10 cellular contexts compared by ENCODE assay signal in genomic region chr19:29873801-29874575, GRCh38.
A peak's percentile ranks its signal among the peaks of the same experiment; 100 is the strongest.
DNase-seq lines count a peak whose midpoint lies in the region; ATAC-seq and TF ChIP-seq lines count a peak whose summit lies in the region.
"Had no signal": no experiment of that assay in that cellular context is flagged by ENCODE, and none has a peak within 500 bp of the region (broad histone marks: within the 10 kb centered on the region; RNA-seq: fewer than 3 reads in every experiment).

No MANE protein-coding gene starts in this region.

- H3K27me3 ChIP-seq in WERI-Rb-1 (ENCODE audit: insufficient read depth, low read depth, severe bottlenecking): no peaks in the 10 kb centered on the region

- CTCF ChIA-PET in AG04449 (lab: Yijun Ruan, JAX): interaction anchor here (0.7 to 5.4 kb wide), 26 partner anchors 11 to 272 kb away, joined by 3 to 82 read pairs (median 4); no protein-coding TSS in a partner anchor

- intact Hi-C loops in left colon (cut with DNase I, micrococcal nuclease): loop anchor here (10.0 kb wide), 1 partner anchor 109 kb away; no protein-coding TSS in a partner anchor

- DNase-seq in AG04449 (ENCODE audit: low read depth, low spot score): no peak
- DNase-seq in GM12865 (ENCODE audit: low read depth): no peak
- DNase-seq in WERI-Rb-1: no peak
- DNase-seq in foreskin fibroblast: no peak
- no peak for DNase-seq in left colon
- DNase-seq in A172 (ENCODE audit: low spot score): no peak
- no peak for DNase-seq in hepatic stellate cell (ENCODE audit: low spot score)
- DNase-seq: foreskin melanocyte, GOT3 had no signal

- POLR2A ChIA-PET in AG04449 (lab: Yijun Ruan, JAX): no interaction called here

- H3K36me3 ChIP-seq in WERI-Rb-1 (no peaks in the 10 kb centered on the region), mesodermal cell (ENCODE audit: control insufficient read depth, insufficient read depth, low read length) (no peaks in the 10 kb centered on the region)

- H3K4me1 ChIP-seq in mesodermal cell (ENCODE audit: control insufficient read depth, insufficient read depth, low read length, poor library complexity, severe bottlenecking): peaks cover 10% of the 10 kb centered on the region

- ATAC-seq in left colon: no peak

- H3K4me3 ChIP-seq in AG04449 (ENCODE audit: low read depth, low read length) (peak overlapping the region; percentile 18), GM12865 (ENCODE audit: low read depth, low read length) (peak overlapping the region; percentile 21), WERI-Rb-1 (ENCODE audit: low read depth, low read length) (peak overlapping the region; percentile 80), mesodermal cell (ENCODE audit: extremely low read depth, insufficient read depth, low read length, poor library complexity, severe bottlenecking) (peak overlapping the region; percentile 39), foreskin fibroblast (ENCODE audit: low read depth in 1 of 2, low read length in 2 of 2) (no peak overlapping the region)

- H3K27ac ChIP-seq in WERI-Rb-1 (no peak overlapping the region), mesodermal cell (ENCODE audit: low read depth, low read length, severe bottlenecking) (no peak overlapping the region)

- TF ChIP-seq CTCF in AG04449 (IDR thresholded peaks at IDR 0.05; ENCODE audit: insufficient read depth, low read length, missing control alignments): no peak
- TF ChIP-seq CTCF in GM12865 (IDR thresholded peaks at IDR 0.05; ENCODE audit: insufficient read depth, low read depth, low read length, missing control alignments): no peak
- no peak for TF ChIP-seq CTCF in WERI-Rb-1 (IDR thresholded peaks at IDR 0.05; ENCODE audit: low read depth, low read length)
- no peak for TF ChIP-seq CTCF in foreskin fibroblast (IDR thresholded peaks at IDR 0.05; ENCODE audit: low read depth, low read length)

- WGBS in mesodermal cell (ENCODE audit: insufficient coverage in 2 of 2), 2 experiments: 48 to 56% methylated on average over 25 to 28 of the region's 40 CpGs

- H3K9me3 ChIP-seq in WERI-Rb-1 (ENCODE audit: severe bottlenecking) (no peaks in the 10 kb centered on the region), mesodermal cell (ENCODE audit: control insufficient read depth, low read length) (no peaks in the 10 kb centered on the region)

Comparison
In these comparisons a context has a peak if more than half of its experiments do, and no peak if none do; other contexts are left out.
1. H3K4me3 ChIP-seq: peak in AG04449 (single experiment), GM12865 (single experiment), WERI-Rb-1 (single experiment) and mesodermal cell (single experiment); none in foreskin fibroblast (0 of 2).